In the genomic region with DNA sequence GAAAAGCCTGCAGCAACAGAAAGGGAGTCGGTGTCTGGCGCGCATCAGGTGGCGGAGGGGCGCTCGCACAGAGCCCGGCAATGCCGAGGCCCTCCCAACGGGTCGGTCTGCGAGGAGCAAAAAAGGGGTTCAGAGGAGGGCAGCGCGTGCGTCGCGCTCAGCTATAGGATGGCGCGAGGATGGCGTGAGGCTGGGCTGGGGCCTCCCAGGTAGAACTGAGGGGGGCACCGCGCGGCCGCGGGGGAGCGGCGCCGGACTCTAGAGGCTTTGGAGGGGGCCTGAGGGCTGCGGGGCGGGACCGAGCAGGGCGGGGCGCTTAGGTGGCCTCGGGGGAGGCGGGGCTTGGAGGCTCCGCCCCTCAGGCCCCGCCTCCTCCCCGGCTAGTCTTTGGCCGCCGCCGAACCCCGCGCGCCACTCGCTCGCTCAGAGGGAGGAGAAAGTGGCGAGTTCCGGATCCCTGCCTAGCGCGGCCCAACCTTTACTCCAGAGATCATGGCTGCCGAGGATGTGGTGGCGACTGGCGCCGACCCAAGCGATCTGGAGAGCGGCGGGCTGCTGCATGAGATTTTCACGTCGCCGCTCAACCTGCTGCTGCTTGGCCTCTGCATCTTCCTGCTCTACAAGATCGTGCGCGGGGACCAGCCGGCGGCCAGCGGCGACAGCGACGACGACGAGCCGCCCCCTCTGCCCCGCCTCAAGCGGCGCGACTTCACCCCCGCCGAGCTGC, we compare ENCODE assay signal across 1 cellular context.
TF ChIP-seq lines count a peak whose summit lies in the region.

Gene PGRMC1, plus strand, starts transcription at position 414 of the 727 bp plus-strand sequence. Its CDS starts 79 bp downstream, at position 493.

TF ChIP-seq in HepG2, 621 proteins besides CTCF, POLR2A, EP300 and RAD21 (continued from another document and continues in another):
- TF ChIP-seq, protein P1, sequence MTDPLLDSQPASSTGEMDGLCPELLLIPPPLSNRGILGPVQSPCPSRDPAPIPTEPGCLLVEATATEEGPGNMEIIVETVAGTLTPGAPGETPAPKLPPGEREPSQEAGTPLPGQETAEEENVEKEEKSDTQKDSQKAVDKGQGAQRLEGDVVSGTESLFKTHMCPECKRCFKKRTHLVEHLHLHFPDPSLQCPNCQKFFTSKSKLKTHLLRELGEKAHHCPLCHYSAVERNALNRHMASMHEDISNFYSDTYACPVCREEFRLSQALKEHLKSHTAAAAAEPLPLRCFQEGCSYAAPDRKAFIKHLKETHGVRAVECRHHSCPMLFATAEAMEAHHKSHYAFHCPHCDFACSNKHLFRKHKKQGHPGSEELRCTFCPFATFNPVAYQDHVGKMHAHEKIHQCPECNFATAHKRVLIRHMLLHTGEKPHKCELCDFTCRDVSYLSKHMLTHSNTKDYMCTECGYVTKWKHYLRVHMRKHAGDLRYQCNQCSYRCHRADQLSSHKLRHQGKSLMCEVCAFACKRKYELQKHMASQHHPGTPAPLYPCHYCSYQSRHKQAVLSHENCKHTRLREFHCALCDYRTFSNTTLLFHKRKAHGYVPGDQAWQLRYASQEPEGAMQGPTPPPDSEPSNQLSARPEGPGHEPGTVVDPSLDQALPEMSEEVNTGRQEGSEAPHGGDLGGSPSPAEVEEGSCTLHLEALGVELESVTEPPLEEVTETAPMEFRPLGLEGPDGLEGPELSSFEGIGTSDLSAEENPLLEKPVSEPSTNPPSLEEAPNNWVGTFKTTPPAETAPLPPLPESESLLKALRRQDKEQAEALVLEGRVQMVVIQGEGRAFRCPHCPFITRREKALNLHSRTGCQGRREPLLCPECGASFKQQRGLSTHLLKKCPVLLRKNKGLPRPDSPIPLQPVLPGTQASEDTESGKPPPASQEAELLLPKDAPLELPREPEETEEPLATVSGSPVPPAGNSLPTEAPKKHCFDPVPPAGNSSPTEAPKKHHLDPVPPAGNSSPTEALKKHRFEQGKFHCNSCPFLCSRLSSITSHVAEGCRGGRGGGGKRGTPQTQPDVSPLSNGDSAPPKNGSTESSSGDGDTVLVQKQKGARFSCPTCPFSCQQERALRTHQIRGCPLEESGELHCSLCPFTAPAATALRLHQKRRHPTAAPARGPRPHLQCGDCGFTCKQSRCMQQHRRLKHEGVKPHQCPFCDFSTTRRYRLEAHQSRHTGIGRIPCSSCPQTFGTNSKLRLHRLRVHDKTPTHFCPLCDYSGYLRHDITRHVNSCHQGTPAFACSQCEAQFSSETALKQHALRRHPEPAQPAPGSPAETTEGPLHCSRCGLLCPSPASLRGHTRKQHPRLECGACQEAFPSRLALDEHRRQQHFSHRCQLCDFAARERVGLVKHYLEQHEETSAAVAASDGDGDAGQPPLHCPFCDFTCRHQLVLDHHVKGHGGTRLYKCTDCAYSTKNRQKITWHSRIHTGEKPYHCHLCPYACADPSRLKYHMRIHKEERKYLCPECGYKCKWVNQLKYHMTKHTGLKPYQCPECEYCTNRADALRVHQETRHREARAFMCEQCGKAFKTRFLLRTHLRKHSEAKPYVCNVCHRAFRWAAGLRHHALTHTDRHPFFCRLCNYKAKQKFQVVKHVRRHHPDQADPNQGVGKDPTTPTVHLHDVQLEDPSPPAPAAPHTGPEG (CRISPR knock-in tag; IDR thresholded peaks at IDR 0.05) = 0 out of 2 replicates have a peak, but pooled peaks have one; percentile 20
- TF ChIP-seq ZNF446 (CRISPR knock-in tag; IDR thresholded peaks at IDR 0.05) (0 out of 2 replicates have a peak, but pooled peaks have one; percentile 53), ZNF674 (CRISPR knock-in tag; IDR thresholded peaks at IDR 0.05; ENCODE audit: low read depth) (no peak), U2AF1 (optimal IDR thresholded peaks at IDR 0.05; ENCODE audit: low read depth, low read length) (no peak), ZMYM4 (CRISPR knock-in tag; IDR thresholded peaks at IDR 0.05) (peak; percentile 60), FOXK1 (CRISPR knock-in tag; IDR thresholded peaks at IDR 0.05; ENCODE audit: borderline replicate concordance, low read depth) (no peak), ZNF264 (CRISPR knock-in tag; IDR thresholded peaks at IDR 0.05) (no peak), NONO (IDR thresholded peaks at IDR 0.05) (no peak), NONO (CRISPR knock-in tag; conservative IDR thresholded peaks at IDR 0.05) (peak; percentile 39; the same call in 1 of the 2 replicates), KMT2B (CRISPR knock-in tag; IDR thresholded peaks at IDR 0.05) (peak; percentile 36), ZSCAN25 (CRISPR knock-in tag; IDR thresholded peaks at IDR 0.05) (no peak), ZNF547 (CRISPR knock-in tag; IDR thresholded peaks at IDR 0.05) (peak; percentile 45; the same call in 1 of the 2 replicates), ZMAT3 (CRISPR knock-in tag; conservative IDR thresholded peaks at IDR 0.05) (no peak; the same call in 1 of the 2 replicates), CBX5 (CRISPR knock-in tag; IDR thresholded peaks at IDR 0.05; ENCODE audit: borderline replicate concordance) (no peak), GATAD2A (CRISPR knock-in tag; IDR thresholded peaks at IDR 0.05) (no peak), ZNF777 (CRISPR knock-in tag; IDR thresholded peaks at IDR 0.05) (peak; percentile 87; the same call in 1 of the 2 replicates), ZNF75D (CRISPR knock-in tag; IDR thresholded peaks at IDR 0.05; ENCODE audit: borderline replicate concordance) (no peak), ZNF687 (CRISPR knock-in tag; IDR thresholded peaks at IDR 0.05) (peak; percentile 70), SALL1 (CRISPR knock-in tag; IDR thresholded peaks at IDR 0.05) (0 out of 2 replicates have a peak, but pooled peaks have one; percentile 11), ZNF331 (CRISPR knock-in tag; IDR thresholded peaks at IDR 0.05) (0 out of 2 replicates have a peak, but pooled peaks have one; percentile 26), AFF4 (CRISPR knock-in tag; IDR thresholded peaks at IDR 0.05) (no peak), MTERF4 (CRISPR knock-in tag; IDR thresholded peaks at IDR 0.05) (peak; percentile 38; the same call in 1 of the 2 replicates), NKX3-1 (CRISPR knock-in tag; IDR thresholded peaks at IDR 0.05) (0 out of 2 replicates have a peak, but pooled peaks have one; percentile 29), ZNF768 (CRISPR knock-in tag; IDR thresholded peaks at IDR 0.05) (0 out of 2 replicates have a peak, but pooled peaks have one; percentile 20), HNRNPLL (IDR thresholded peaks at IDR 0.05; ENCODE audit: low read depth, low read length, poor library complexity, severe bottlenecking) (peak; percentile 28), NFYB (CRISPR knock-in tag; IDR thresholded peaks at IDR 0.05) (peak; percentile 51; the same call in 1 of the 2 replicates), ATRX (CRISPR knock-in tag; IDR thresholded peaks at IDR 0.05; ENCODE audit: borderline replicate concordance) (no peak), KDM2A (CRISPR knock-in tag; IDR thresholded peaks at IDR 0.05; ENCODE audit: borderline replicate concordance, low read depth) (peak; percentile 68), KMT2A (CRISPR knock-in tag; IDR thresholded peaks at IDR 0.05) (0 out of 2 replicates have a peak, but pooled peaks have one; percentile 65), TAF1 (CRISPR knock-in tag; IDR thresholded peaks at IDR 0.05) (peak; percentile 92), ZSCAN9 (CRISPR knock-in tag; IDR thresholded peaks at IDR 0.05; ENCODE audit: borderline replicate concordance) (no peak), ARNT2 (CRISPR knock-in tag; IDR thresholded peaks at IDR 0.05; ENCODE audit: low read depth) (peak; percentile 51; the same call in 1 of the 2 replicates), HOXA3 (CRISPR knock-in tag; IDR thresholded peaks at IDR 0.05) (no peak; the same call in 1 of the 2 replicates), ELF4 (CRISPR knock-in tag; IDR thresholded peaks at IDR 0.05; ENCODE audit: borderline replicate concordance) (no peak), DMAP1 (CRISPR knock-in tag; IDR thresholded peaks at IDR 0.05) (peak; percentile 62; the same call in 1 of the 2 replicates)
- TF ChIP-seq, protein P2, sequence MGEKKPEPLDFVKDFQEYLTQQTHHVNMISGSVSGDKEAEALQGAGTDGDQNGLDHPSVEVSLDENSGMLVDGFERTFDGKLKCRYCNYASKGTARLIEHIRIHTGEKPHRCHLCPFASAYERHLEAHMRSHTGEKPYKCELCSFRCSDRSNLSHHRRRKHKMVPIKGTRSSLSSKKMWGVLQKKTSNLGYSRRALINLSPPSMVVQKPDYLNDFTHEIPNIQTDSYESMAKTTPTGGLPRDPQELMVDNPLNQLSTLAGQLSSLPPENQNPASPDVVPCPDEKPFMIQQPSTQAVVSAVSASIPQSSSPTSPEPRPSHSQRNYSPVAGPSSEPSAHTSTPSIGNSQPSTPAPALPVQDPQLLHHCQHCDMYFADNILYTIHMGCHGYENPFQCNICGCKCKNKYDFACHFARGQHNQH (CRISPR knock-in tag; IDR thresholded peaks at IDR 0.05) = 0 out of 2 replicates have a peak, but pooled peaks have one; percentile 39
- TF ChIP-seq, protein P3, sequence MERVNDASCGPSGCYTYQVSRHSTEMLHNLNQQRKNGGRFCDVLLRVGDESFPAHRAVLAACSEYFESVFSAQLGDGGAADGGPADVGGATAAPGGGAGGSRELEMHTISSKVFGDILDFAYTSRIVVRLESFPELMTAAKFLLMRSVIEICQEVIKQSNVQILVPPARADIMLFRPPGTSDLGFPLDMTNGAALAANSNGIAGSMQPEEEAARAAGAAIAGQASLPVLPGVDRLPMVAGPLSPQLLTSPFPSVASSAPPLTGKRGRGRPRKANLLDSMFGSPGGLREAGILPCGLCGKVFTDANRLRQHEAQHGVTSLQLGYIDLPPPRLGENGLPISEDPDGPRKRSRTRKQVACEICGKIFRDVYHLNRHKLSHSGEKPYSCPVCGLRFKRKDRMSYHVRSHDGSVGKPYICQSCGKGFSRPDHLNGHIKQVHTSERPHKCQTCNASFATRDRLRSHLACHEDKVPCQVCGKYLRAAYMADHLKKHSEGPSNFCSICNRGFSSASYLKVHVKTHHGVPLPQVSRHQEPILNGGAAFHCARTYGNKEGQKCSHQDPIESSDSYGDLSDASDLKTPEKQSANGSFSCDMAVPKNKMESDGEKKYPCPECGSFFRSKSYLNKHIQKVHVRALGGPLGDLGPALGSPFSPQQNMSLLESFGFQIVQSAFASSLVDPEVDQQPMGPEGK (CRISPR knock-in tag; IDR thresholded peaks at IDR 0.05) = peak; percentile 49
- TF ChIP-seq, protein P4, sequence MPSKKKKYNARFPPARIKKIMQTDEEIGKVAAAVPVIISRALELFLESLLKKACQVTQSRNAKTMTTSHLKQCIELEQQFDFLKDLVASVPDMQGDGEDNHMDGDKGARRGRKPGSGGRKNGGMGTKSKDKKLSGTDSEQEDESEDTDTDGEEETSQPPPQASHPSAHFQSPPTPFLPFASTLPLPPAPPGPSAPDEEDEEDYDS (CRISPR knock-in tag; IDR thresholded peaks at IDR 0.05) = peak; percentile 88
